ENCODE assay signal across 9 cellular contexts in genomic region chr2:96174251-96175144, GRCh38. TPM values are rescaled to one million over a fixed set of nuclear protein-coding genes. Genes with fewer than 3 reads are reported as not detected.
DNase-seq lines count a peak whose midpoint lies in the region; ATAC-seq and TF ChIP-seq lines count a peak whose summit lies in the region.
"Had no signal": no experiment of that assay in that cellular context is flagged by ENCODE, and none has a peak within 500 bp of the region (broad histone marks: within the 10 kb centered on the region; RNA-seq: fewer than 3 reads in every experiment).

No MANE protein-coding gene starts in this region.

- in situ Hi-C loops in KBM-7 (cut with MboI; ENCODE audit: low pct_unique_long_range_greater_than_20kb, low sequenced_read_pairs): no loop called here

- no peak overlapping the region for H3K4me2 ChIP-seq in fibroblast of lung (ENCODE audit: extremely low read depth, insufficient read depth, low read length)

- H4K20me1 ChIP-seq in fibroblast of lung (ENCODE audit: control insufficient read depth, extremely low read depth, insufficient read depth, low read length): no peaks in the 10 kb centered on the region

- no peak overlapping the region for H3K27ac Mint-ChIP-seq in neural crest cell (ENCODE audit: unreplicated experiment)
- H3K27ac Mint-ChIP-seq in stimulated activated naive CD8-positive, alpha-beta T cell treated with anti-CD3 and anti-CD28 coated beads, Interleukin-15, amount 100 ng/mL, for 72 hours: peak overlapping the region; percentile 14 to 19

- peak; percentile 98 for ATAC-seq in stimulated activated naive CD8-positive, alpha-beta T cell treated with anti-CD3 and anti-CD28 coated beads, Interleukin-15, amount 100 ng/mL, for 72 hours

- H2AFZ ChIP-seq in fibroblast of lung (ENCODE audit: low read length): no peak overlapping the region

- DNase-seq in CMK (ENCODE audit: low read depth) (peak; percentile 39), GM20000 (ENCODE audit: low spot score) (peak; percentile 73), KBM-7 (peak; percentile 82), Peyer's patch (peak; percentile 81 to 93 (median 85)), fibroblast of lung (ENCODE audit: low read depth in 2 of 2) (peak; percentile 37 to 56), neural crest cell (ENCODE audit: low read depth, low spot score) (peak; percentile 79)
- peak; percentile 92 to 93 for DNase-seq in activated T-cell treated with anti-CD3 and anti-CD28 coated beads, Interleukin-2, amount 50 U/mL, for 48 hours
- DNase-seq in stimulated activated naive CD8-positive, alpha-beta T cell treated with anti-CD3 and anti-CD28 coated beads, Interleukin-15, amount 100 ng/mL, for 72 hours: peak; percentile 82 to 85

- peaks cover 3% of the 10 kb centered on the region for H3K4me1 Mint-ChIP-seq in neural crest cell
- peaks cover 24% of the 10 kb centered on the region for H3K4me1 Mint-ChIP-seq in stimulated activated naive CD8-positive, alpha-beta T cell treated with anti-CD3 and anti-CD28 coated beads, Interleukin-15, amount 100 ng/mL, for 72 hours

- H3K79me2 ChIP-seq in fibroblast of lung (ENCODE audit: control insufficient read depth, insufficient read depth, low read length): no peaks in the 10 kb centered on the region

- no peak overlapping the region for H3K4me3 Mint-ChIP-seq in neural crest cell
- peak overlapping the region; percentile 24 to 26 for H3K4me3 Mint-ChIP-seq in stimulated activated naive CD8-positive, alpha-beta T cell treated with anti-CD3 and anti-CD28 coated beads, Interleukin-15, amount 100 ng/mL, for 72 hours

- H3K9me3 ChIP-seq in Peyer's patch (no peaks in the 10 kb centered on the region), fibroblast of lung (ENCODE audit: control insufficient read depth, insufficient read depth, low read depth, low read length) (no peaks in the 10 kb centered on the region)

- no peak overlapping the region for H3K9ac ChIP-seq in fibroblast of lung (ENCODE audit: insufficient read depth, low read length)

- H3K27me3 Mint-ChIP-seq in neural crest cell (ENCODE audit: low read depth): peaks cover 9% of the 10 kb centered on the region
- H3K27me3 Mint-ChIP-seq in stimulated activated naive CD8-positive, alpha-beta T cell treated with anti-CD3 and anti-CD28 coated beads, Interleukin-15, amount 100 ng/mL, for 72 hours: no peaks in the 10 kb centered on the region

- H3K27me3 ChIP-seq in Peyer's patch (no peaks in the 10 kb centered on the region), fibroblast of lung (ENCODE audit: control insufficient read depth, insufficient read depth, low read length) (no peaks in the 10 kb centered on the region)

- H3K27ac ChIP-seq in Peyer's patch: no peak overlapping the region
- no peak overlapping the region for H3K27ac ChIP-seq in fibroblast of lung (ENCODE audit: insufficient read depth, low read length)
- H3K27ac ChIP-seq: SK-N-MC had no signal

- no peaks in the 10 kb centered on the region for H3K4me1 ChIP-seq in Peyer's patch
- no peaks in the 10 kb centered on the region for H3K4me1 ChIP-seq in fibroblast of lung (ENCODE audit: control insufficient read depth, extremely low read depth, insufficient read depth, low read length)

- no peaks in the 10 kb centered on the region for H3K36me3 ChIP-seq in Peyer's patch
- no peaks in the 10 kb centered on the region for H3K36me3 ChIP-seq in fibroblast of lung (ENCODE audit: control insufficient read depth, insufficient read depth, low read length)

- H3K9me3 Mint-ChIP-seq in neural crest cell: no peaks in the 10 kb centered on the region
- peaks cover 4 to 9% of the 10 kb centered on the region in 2 donors for H3K9me3 Mint-ChIP-seq in stimulated activated naive CD8-positive, alpha-beta T cell treated with anti-CD3 and anti-CD28 coated beads, Interleukin-15, amount 100 ng/mL, for 72 hours

- TF ChIP-seq POLR2A in Peyer's patch (IDR thresholded peaks at IDR 0.05): no peak

- TF ChIP-seq CTCF in GM20000 (IDR thresholded peaks at IDR 0.05; ENCODE audit: extremely low read depth, missing control alignments) (peak; percentile 89), Peyer's patch (IDR thresholded peaks at IDR 0.05) (peak; percentile 88 to 93 (median 92)), fibroblast of lung (conservative IDR thresholded peaks at IDR 0.05 in 1 of 2, IDR thresholded peaks at IDR 0.05 in 1 of 2; ENCODE audit: low read depth in 1 of 2, low read length in 2 of 2) (peak; percentile 82 to 94), neural crest cell (conservative IDR thresholded peaks at IDR 0.05) (peak; percentile 94)

- no peaks in the 10 kb centered on the region for H3K36me3 Mint-ChIP-seq in neural crest cell (ENCODE audit: low read depth)

- H3K4me3 ChIP-seq in Peyer's patch: no peak overlapping the region
- H3K4me3 ChIP-seq in fibroblast of lung (replicated peaks in 1 of 4; ENCODE audit: control extremely low read depth in 1 of 4, insufficient read depth in 1 of 4, low read depth in 3 of 4, low read length in 4 of 4): no peak overlapping the region
- H3K4me3 ChIP-seq: SK-N-MC had no signal

RNA-seq across cellular contexts. Expression of gene DUSP2, which starts 29.3 kb away (rescaled TPM):
- total RNA-seq in Peyer's patch (10 to 100 TPM in 1 of 4 donors, 1 to 10 TPM in 3; 2.7 to 28.1 (median 5.6) TPM), fibroblast of lung (0.33 and 1.0 TPM in 2 replicates), neural crest cell (1.0 and 1.1 TPM in 2 replicates)
- 0.17 and 0.26 TPM in 2 replicates for polyA plus RNA-seq in fibroblast of lung
- polyA plus RNA-seq in fibroblast of lung (2012): 0.38 and 0.83 TPM in 2 replicates
- polyA minus RNA-seq in fibroblast of lung (ENCODE audit: low replicate concordance): 3.9 TPM in 1 of 2 replicates, not detected in the other

RNA-seq across cellular contexts. Expression of gene STARD7, which starts 34.1 kb away (rescaled TPM):
- total RNA-seq in Peyer's patch (100 to 1,000 TPM in 3 of 4 donors, 10 to 100 TPM in 1; 78.4 to 120 (median 112) TPM), fibroblast of lung (71.7 and 121 TPM in 2 replicates), neural crest cell (178 and 186 TPM in 2 replicates)
- 109 and 114 TPM in 2 replicates for polyA plus RNA-seq in fibroblast of lung
- 69.2 and 75.6 TPM in 2 replicates for polyA plus RNA-seq in fibroblast of lung (2012)
- polyA minus RNA-seq in fibroblast of lung (ENCODE audit: low replicate concordance): 33.7 and 41.9 TPM in 2 replicates

RNA-seq across cellular contexts. Expression of gene ASTL, which starts 36.2 kb away (rescaled TPM):
- total RNA-seq in Peyer's patch (not detected), fibroblast of lung (not detected in 2 replicates), neural crest cell (not detected in 2 replicates)
- not detected in 2 replicates for polyA plus RNA-seq in fibroblast of lung
- polyA plus RNA-seq in fibroblast of lung (2012): not detected in 2 replicates
- polyA minus RNA-seq in fibroblast of lung (ENCODE audit: low replicate concordance): not detected in 2 replicates

RNA-seq across cellular contexts. Expression of gene ADRA2B, which starts 58.1 kb away (rescaled TPM):
- total RNA-seq in Peyer's patch (under 1 TPM in 3 of 4 donors, not detected in 1; 0.28 to 0.67 (median 0.53) TPM), fibroblast of lung (not detected in 2 replicates), neural crest cell (0.79 and 0.82 TPM in 2 replicates)
- 0.07 TPM in 1 of 2 replicates, not detected in the other for polyA plus RNA-seq in fibroblast of lung
- polyA plus RNA-seq in fibroblast of lung (2012): 0.15 TPM in 1 of 2 replicates, not detected in the other
- polyA minus RNA-seq in fibroblast of lung (ENCODE audit: low replicate concordance): 0.24 TPM in 1 of 2 replicates, not detected in the other

Comparison
In these comparisons a context has a peak if more than half of its experiments do, and no peak if none do; other contexts are left out.
1. DNase-seq: peak in every context shown above with its lines; median percentile 92 in activated T-cell treated with anti-CD3 and anti-CD28 coated beads, Interleukin-2, amount 50 U/mL, for 48 hours; 85 in Peyer's patch; 84 in stimulated activated naive CD8-positive, alpha-beta T cell treated with anti-CD3 and anti-CD28 coated beads, Interleukin-15, amount 100 ng/mL, for 72 hours; 82 in KBM-7; 79 in neural crest cell; 73 in GM20000; 46 in fibroblast of lung; 39 in CMK.